In genomic region chr13:106532111-106532929, GRCh38 we compare ENCODE assay signal across 1 cellular context.
TF ChIP-seq lines count a peak whose summit lies in the region.

No MANE protein-coding gene starts in this region.

TF ChIP-seq in GM23338, 12 proteins besides CTCF, POLR2A, EP300 and RAD21 (continued from another document):
- TF ChIP-seq, protein P1, sequence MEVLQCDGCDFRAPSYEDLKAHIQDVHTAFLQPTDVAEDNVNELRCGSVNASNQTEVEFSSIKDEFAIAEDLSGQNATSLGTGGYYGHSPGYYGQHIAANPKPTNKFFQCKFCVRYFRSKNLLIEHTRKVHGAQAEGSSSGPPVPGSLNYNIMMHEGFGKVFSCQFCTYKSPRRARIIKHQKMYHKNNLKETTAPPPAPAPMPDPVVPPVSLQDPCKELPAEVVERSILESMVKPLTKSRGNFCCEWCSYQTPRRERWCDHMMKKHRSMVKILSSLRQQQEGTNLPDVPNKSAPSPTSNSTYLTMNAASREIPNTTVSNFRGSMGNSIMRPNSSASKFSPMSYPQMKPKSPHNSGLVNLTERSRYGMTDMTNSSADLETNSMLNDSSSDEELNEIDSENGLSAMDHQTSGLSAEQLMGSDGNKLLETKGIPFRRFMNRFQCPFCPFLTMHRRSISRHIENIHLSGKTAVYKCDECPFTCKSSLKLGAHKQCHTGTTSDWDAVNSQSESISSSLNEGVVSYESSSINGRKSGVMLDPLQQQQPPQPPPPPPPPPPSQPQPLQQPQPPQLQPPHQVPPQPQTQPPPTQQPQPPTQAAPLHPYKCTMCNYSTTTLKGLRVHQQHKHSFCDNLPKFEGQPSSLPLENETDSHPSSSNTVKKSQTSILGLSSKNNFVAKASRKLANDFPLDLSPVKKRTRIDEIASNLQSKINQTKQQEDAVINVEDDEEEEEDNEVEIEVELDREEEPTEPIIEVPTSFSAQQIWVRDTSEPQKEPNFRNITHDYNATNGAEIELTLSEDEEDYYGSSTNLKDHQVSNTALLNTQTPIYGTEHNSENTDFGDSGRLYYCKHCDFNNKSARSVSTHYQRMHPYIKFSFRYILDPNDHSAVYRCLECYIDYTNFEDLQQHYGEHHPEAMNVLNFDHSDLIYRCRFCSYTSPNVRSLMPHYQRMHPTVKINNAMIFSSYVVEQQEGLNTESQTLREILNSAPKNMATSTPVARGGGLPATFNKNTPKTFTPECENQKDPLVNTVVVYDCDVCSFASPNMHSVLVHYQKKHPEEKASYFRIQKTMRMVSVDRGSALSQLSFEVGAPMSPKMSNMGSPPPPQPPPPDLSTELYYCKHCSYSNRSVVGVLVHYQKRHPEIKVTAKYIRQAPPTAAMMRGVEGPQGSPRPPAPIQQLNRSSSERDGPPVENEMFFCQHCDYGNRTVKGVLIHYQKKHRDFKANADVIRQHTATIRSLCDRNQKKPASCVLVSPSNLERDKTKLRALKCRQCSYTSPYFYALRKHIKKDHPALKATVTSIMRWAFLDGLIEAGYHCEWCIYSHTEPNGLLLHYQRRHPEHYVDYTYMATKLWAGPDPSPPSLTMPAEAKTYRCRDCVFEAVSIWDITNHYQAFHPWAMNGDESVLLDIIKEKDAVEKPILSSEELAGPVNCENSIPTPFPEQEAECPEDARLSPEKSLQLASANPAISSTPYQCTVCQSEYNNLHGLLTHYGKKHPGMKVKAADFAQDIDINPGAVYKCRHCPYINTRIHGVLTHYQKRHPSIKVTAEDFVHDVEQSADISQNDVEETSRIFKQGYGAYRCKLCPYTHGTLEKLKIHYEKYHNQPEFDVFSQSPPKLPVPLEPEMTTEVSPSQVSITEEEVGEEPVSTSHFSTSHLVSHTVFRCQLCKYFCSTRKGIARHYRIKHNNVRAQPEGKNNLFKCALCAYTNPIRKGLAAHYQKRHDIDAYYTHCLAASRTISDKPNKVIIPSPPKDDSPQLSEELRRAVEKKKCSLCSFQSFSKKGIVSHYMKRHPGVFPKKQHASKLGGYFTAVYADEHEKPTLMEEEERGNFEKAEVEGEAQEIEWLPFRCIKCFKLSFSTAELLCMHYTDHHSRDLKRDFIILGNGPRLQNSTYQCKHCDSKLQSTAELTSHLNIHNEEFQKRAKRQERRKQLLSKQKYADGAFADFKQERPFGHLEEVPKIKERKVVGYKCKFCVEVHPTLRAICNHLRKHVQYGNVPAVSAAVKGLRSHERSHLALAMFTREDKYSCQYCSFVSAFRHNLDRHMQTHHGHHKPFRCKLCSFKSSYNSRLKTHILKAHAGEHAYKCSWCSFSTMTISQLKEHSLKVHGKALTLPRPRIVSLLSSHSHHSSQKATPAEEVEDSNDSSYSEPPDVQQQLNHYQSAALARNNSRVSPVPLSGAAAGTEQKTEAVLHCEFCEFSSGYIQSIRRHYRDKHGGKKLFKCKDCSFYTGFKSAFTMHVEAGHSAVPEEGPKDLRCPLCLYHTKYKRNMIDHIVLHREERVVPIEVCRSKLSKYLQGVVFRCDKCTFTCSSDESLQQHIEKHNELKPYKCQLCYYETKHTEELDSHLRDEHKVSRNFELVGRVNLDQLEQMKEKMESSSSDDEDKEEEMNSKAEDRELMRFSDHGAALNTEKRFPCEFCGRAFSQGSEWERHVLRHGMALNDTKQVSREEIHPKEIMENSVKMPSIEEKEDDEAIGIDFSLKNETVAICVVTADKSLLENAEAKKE (CRISPR knock-in tag; IDR thresholded peaks at IDR 0.05) = no peak
- TF ChIP-seq POLR2AphosphoS5 (IDR thresholded peaks at IDR 0.05; ENCODE audit: low read depth) (no peak), ZNF114 (CRISPR knock-in tag; IDR thresholded peaks at IDR 0.05) (no peak), ZNF331 (CRISPR knock-in tag; IDR thresholded peaks at IDR 0.05; ENCODE audit: low read depth) (no peak)
